Comparison of ENCODE assay signal across 8 cellular contexts in the genomic region with DNA sequence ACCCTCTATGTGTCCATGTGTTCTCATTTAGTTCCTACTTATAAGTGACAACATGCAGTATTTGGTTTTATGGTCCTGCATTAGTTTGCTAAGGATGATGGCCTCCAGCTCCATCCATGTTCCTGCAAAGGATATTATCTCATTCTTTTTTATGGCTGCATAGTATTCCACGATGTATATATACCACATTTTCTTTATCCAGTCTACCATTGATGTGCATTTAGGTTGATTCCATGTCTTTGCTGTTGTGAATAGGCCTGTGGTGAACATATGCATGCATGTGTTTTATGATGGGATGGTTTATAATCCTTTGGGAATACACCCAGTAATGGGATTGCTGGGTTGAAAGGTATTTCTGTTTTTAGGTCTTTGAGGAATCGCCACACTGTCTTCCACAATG. TPM values are rescaled to one million over a fixed set of nuclear protein-coding genes. Genes with fewer than 3 reads are reported as not detected.
DNase-seq lines count a peak whose midpoint lies in the region; ATAC-seq, FAIRE-seq and TF ChIP-seq lines count a peak whose summit lies in the region.
"Not testable (repeated sequence)": the region's sequence is repeated elsewhere in the genome, so short reads cannot be mapped to it uniquely, and the experiment has no call there.

No MANE protein-coding gene starts in this region.

- peak overlapping the region in 1 of 2 experiments; percentile 84; a peak in 3 of 6 replicates for H3K27ac ChIP-seq in A549
- not testable (repeated sequence) for H3K27ac ChIP-seq in HEK293 (ENCODE audit: extremely low read depth, low read depth, low read length); astrocyte (ENCODE audit: low read depth, low read length)
- peak overlapping the region; percentile 74 for H3K27ac ChIP-seq in left ventricle myocardium inferior (replicated peaks)

- not testable (repeated sequence) for ATAC-seq in A549; WTC11; stimulated activated memory B cell treated with anti-CD40 and anti-IgM and Interleukin-4, amounts not matched to agents 10 μg/mL and 1 μg/mL and 100 μg/mL, for 72 hours

- H3K9me3 ChIP-seq in A549 (peaks cover 25% of the 10 kb centered on the region), left ventricle myocardium inferior (replicated peaks) (peaks cover 14% of the 10 kb centered on the region)
- not testable (repeated sequence) for H3K9me3 ChIP-seq in HEK293 (ENCODE audit: control insufficient read depth, insufficient read depth, low read depth, low read length); astrocyte (ENCODE audit: insufficient read depth, low read depth, low read length)

- peak overlapping the region; percentile 70 for H3K27ac Mint-ChIP-seq in Calu3 (ENCODE audit: unreplicated experiment)
- H3K27ac Mint-ChIP-seq in IgD-negative memory B cell = peak overlapping the region in 2 of 3 donors; percentile 23 to 70
- H3K27ac Mint-ChIP-seq in WTC11 = not testable (repeated sequence)
- peak overlapping the region; percentile 79 for H3K27ac Mint-ChIP-seq in astrocyte (ENCODE audit: unreplicated experiment)
- peak overlapping the region; percentile 30 for H3K27ac Mint-ChIP-seq in stimulated activated memory B cell treated with anti-CD40 and anti-IgM and Interleukin-4, amounts not matched to agents 10 μg/mL and 1 μg/mL and 100 μg/mL, for 72 hours

- H3K4me3 Mint-ChIP-seq in Calu3 (ENCODE audit: low read depth, unreplicated experiment); WTC11; astrocyte (ENCODE audit: unreplicated experiment); stimulated activated memory B cell treated with anti-CD40 and anti-IgM and Interleukin-4, amounts not matched to agents 10 μg/mL and 1 μg/mL and 100 μg/mL, for 72 hours: not testable (repeated sequence)
- peak overlapping the region in 1 of 4 donors; percentile 33 for H3K4me3 Mint-ChIP-seq in IgD-negative memory B cell

- POLR2A ChIA-PET in A549 (lab: Yijun Ruan, JAX); WTC11 (lab: Charles Lee): not testable (repeated sequence)
- POLR2A ChIA-PET in HEK293 (lab: Yijun Ruan, JAX) = interaction anchor here (1.4 kb wide), 1 partner anchor 14 kb away, joined by 3 read pairs; no protein-coding TSS in a partner anchor

- not testable (repeated sequence) for H3K9me3 Mint-ChIP-seq in Calu3 (ENCODE audit: low read depth, unreplicated experiment); IgD-negative memory B cell; stimulated activated memory B cell treated with anti-CD40 and anti-IgM and Interleukin-4, amounts not matched to agents 10 μg/mL and 1 μg/mL and 100 μg/mL, for 72 hours
- H3K9me3 Mint-ChIP-seq in WTC11 (peaks cover 29% of the 10 kb centered on the region), astrocyte (ENCODE audit: unreplicated experiment) (peaks cover 19% of the 10 kb centered on the region)

- TF ChIP-seq RAD21 in A549 (conservative IDR thresholded peaks at IDR 0.05 in 1 of 2, IDR thresholded peaks at IDR 0.05 in 1 of 2) = not testable (repeated sequence)

- not testable (repeated sequence) for H3K36me3 Mint-ChIP-seq in Calu3 (ENCODE audit: insufficient read depth, unreplicated experiment); IgD-negative memory B cell; stimulated activated memory B cell treated with anti-CD40 and anti-IgM and Interleukin-4, amounts not matched to agents 10 μg/mL and 1 μg/mL and 100 μg/mL, for 72 hours
- H3K36me3 Mint-ChIP-seq in WTC11 = peaks cover 12% of the 10 kb centered on the region; the same call in 1 of the 2 replicates
- H3K36me3 Mint-ChIP-seq in astrocyte (ENCODE audit: low read depth, unreplicated experiment) = peaks cover 14% of the 10 kb centered on the region

- not testable (repeated sequence) for H2AFZ ChIP-seq in astrocyte (ENCODE audit: low read depth, low read length)

- CTCF ChIA-PET in A549 (lab: Yijun Ruan, JAX) = interaction anchor here (1.4 to 4.1 kb wide), 2 partner anchors 9 to 16 kb away, joined by 6 to 11 read pairs; no protein-coding TSS in a partner anchor
- CTCF ChIA-PET in Calu3 (lab: Charles Lee) = interaction anchor here (2.3 kb wide), 1 partner anchor 15 kb away, joined by 5 read pairs; no protein-coding TSS in a partner anchor
- CTCF ChIA-PET in HEK293 (lab: Yijun Ruan, JAX); WTC11 (lab: Charles Lee): not testable (repeated sequence)

- TF ChIP-seq EP300 in A549 (IDR thresholded peaks at IDR 0.05) = not testable (repeated sequence)

- not testable (repeated sequence) for H3K9ac ChIP-seq in astrocyte (ENCODE audit: low read length)

- FAIRE-seq in A549 (lab: Jason Lieb, UNC); astrocyte (lab: Jason Lieb, UNC): not testable (repeated sequence)

- not testable (repeated sequence) for H3K4me3 ChIP-seq in A549; HEK293 (ENCODE audit: low read depth, low read length); astrocyte (ENCODE audit: insufficient read depth, low read depth, low read length); left ventricle myocardium inferior

- H3K27me3 ChIP-seq in astrocyte (ENCODE audit: insufficient read depth, low read length); left ventricle myocardium inferior (ENCODE audit: low read depth): not testable (repeated sequence)

- H3K36me3 ChIP-seq in HEK293 (ENCODE audit: control insufficient read depth in 2 of 2, insufficient read depth in 1 of 2, low read length in 2 of 2); astrocyte (ENCODE audit: insufficient read depth, low read length); left ventricle myocardium inferior: not testable (repeated sequence)

- H3K4me1 Mint-ChIP-seq in Calu3 (ENCODE audit: low read depth, unreplicated experiment) = peaks cover 33% of the 10 kb centered on the region
- peaks cover 15 to 32% (median 24%) of the 10 kb centered on the region in 3 donors for H3K4me1 Mint-ChIP-seq in IgD-negative memory B cell
- peaks cover 16% of the 10 kb centered on the region for H3K4me1 Mint-ChIP-seq in WTC11
- peaks cover 37% of the 10 kb centered on the region for H3K4me1 Mint-ChIP-seq in astrocyte (ENCODE audit: low read depth, unreplicated experiment)
- peaks cover 36% of the 10 kb centered on the region for H3K4me1 Mint-ChIP-seq in stimulated activated memory B cell treated with anti-CD40 and anti-IgM and Interleukin-4, amounts not matched to agents 10 μg/mL and 1 μg/mL and 100 μg/mL, for 72 hours

- H4K20me1 ChIP-seq in astrocyte (ENCODE audit: insufficient read depth, low read length) = not testable (repeated sequence)

- DNase-seq in A549 (ENCODE audit: low read depth in 1 of 2, low spot score in 1 of 2); Calu3; WTC11 (ENCODE audit: low spot score); astrocyte (ENCODE audit: low read depth); left ventricle myocardium inferior: not testable (repeated sequence)

- not testable (repeated sequence) for TF ChIP-seq POLR2A in A549 (IDR thresholded peaks at IDR 0.05; ENCODE audit: low read length)

- not testable (repeated sequence) for TF ChIP-seq CTCF in A549 (IDR thresholded peaks at IDR 0.05); Calu3 (IDR thresholded peaks at IDR 0.05; ENCODE audit: unreplicated experiment); HEK293 (tag by site-specific recombination; IDR thresholded peaks at IDR 0.05); WTC11 (IDR thresholded peaks at IDR 0.05); astrocyte (IDR thresholded peaks at IDR 0.05; ENCODE audit: insufficient read depth, low read depth, low read length); left ventricle myocardium inferior (IDR thresholded peaks at IDR 0.05; ENCODE audit: borderline replicate concordance)

- H3K4me2 ChIP-seq in A549; astrocyte (ENCODE audit: low read length): not testable (repeated sequence)

- not testable (repeated sequence) for H3K79me2 ChIP-seq in astrocyte (ENCODE audit: insufficient read depth, low read length)

- intact Hi-C loops in Calu3 (cut with micrococcal nuclease; ENCODE audit: unreplicated experiment) = not testable (repeated sequence)
- intact Hi-C loops in left ventricle myocardium inferior (cut with micrococcal nuclease) = loop anchor here (10.0 kb wide), 1 partner anchor 90 kb away; no protein-coding TSS in a partner anchor

- not testable (repeated sequence) for H3K27me3 Mint-ChIP-seq in Calu3 (ENCODE audit: unreplicated experiment); IgD-negative memory B cell; WTC11 (ENCODE audit: low read depth); astrocyte (ENCODE audit: low read depth, unreplicated experiment); stimulated activated memory B cell treated with anti-CD40 and anti-IgM and Interleukin-4, amounts not matched to agents 10 μg/mL and 1 μg/mL and 100 μg/mL, for 72 hours

- BruUV-seq in Calu3 (replicated peaks; lab: Mats Ljungman, UMichigan) = not testable (repeated sequence)

- H3K4me1 ChIP-seq in A549 (peaks cover 48% of the 10 kb centered on the region), astrocyte (ENCODE audit: insufficient read depth, low read length) (peaks cover 11% of the 10 kb centered on the region), left ventricle myocardium inferior (peaks cover 13% of the 10 kb centered on the region)
- H3K4me1 ChIP-seq in HEK293 (ENCODE audit: control insufficient read depth, insufficient read depth, low read length) = not testable (repeated sequence)

- 93% methylated on average over 2 of the region's 2 CpGs for WGBS in A549 (ENCODE audit: missing lambda C conversion rate)

TF ChIP-seq in WTC11, 78 proteins besides CTCF, POLR2A, EP300 and RAD21:
- 0 out of 2 replicates have a peak, but pooled peaks have one; percentile 44 for TF ChIP-seq GTF2I (CRISPR knock-in tag; conservative IDR thresholded peaks at IDR 0.05)
TF ChIP-seq in WTC11: peak in this region for 1; not testable (repeated sequence) for 77.

RNA-seq across cellular contexts. Expression of a gene that starts 36.6 kb away (rescaled TPM):
- 1,667 and 2,408 TPM in 2 replicates for polyA plus RNA-seq in A549 (2011; rRNA removed)
- 320 and 370 TPM in 2 replicates for polyA plus RNA-seq in A549 (2012; cell fraction: cytosol; rRNA removed)
- polyA plus RNA-seq in A549 (2012; cell fraction: nucleus; rRNA removed) = 214 and 381 TPM in 2 replicates
- polyA plus RNA-seq in A549 (2017; fragmentation: RNase III; extraction: RNeasy Plus Mini Kit Qiagen cat#74134 plus additional on column Dnase treatment) = 1,270 to 1,281 TPM (median 1,270 TPM) in 3 replicates
- 799 and 821 TPM in 2 replicates for polyA minus RNA-seq in A549 (2011; rRNA and poly(A)+ RNA removed)
- total RNA-seq in Calu3 (2022) = 1,388 and 1,455 TPM in 2 replicates
- polyA plus RNA-seq in IgD-negative memory B cell = 394 TPM
- 317 to 344 TPM (median 321 TPM) in 3 replicates for total RNA-seq in WTC11 (2021)
- 2,575 and 2,956 TPM in 2 replicates for total RNA-seq in astrocyte
- 542 TPM for total RNA-seq in left ventricle myocardium inferior
